ENCODE assay signal across 10 cellular contexts in the genomic region with DNA sequence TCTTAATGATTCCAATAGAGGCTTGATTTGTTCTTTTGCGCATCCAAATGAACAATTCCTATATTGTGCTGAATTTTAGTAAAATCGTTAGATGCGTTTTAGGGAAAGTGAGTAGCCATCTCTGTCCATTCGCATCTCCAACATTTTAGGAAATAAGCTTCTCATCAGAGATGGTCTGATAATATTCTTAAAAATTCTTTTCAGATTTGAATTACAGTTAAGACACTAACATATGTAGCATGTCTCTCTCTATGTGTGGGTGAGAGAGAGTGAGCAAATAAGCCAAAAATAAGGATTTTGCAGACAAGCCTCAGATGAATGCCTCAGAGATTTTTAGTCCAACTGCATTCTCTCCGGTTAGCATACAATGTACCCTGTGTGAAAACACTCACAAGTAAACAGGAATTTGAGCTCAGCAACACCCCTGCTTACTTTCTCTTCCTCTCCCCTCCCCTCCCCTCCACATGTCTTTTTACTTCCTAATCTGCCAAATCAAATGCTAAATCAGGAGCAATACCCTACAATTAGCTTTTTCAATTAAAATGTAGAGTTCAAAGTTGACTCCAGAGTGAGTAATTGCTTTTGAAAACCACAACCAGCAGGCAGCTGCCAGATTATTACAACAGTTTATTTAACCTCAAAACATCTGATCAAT.
DNase-seq lines count a peak whose midpoint lies in the region; ATAC-seq and TF ChIP-seq lines count a peak whose summit lies in the region.
"Had no signal": no experiment of that assay in that cellular context is flagged by ENCODE, and none has a peak within 500 bp of the region (broad histone marks: within the 10 kb centered on the region; RNA-seq: fewer than 3 reads in every experiment).

No MANE protein-coding gene starts in this region.

- no peaks in the 10 kb centered on the region for H4K20me1 ChIP-seq in hepatocyte (ENCODE audit: insufficient read depth, poor library complexity, severe bottlenecking)

- no peak for TF ChIP-seq EP300 in suprapubic skin (IDR thresholded peaks at IDR 0.05)

- no peaks in the 10 kb centered on the region for H3K9me3 Mint-ChIP-seq in CD4-positive, alpha-beta T cell
- no peaks in the 10 kb centered on the region for H3K9me3 Mint-ChIP-seq in naive thymus-derived CD8-positive, alpha-beta T cell
- H3K9me3 Mint-ChIP-seq: T-helper 1 cell treated with Interleukin-12 subunit alpha and Interleukin-12 subunit beta and Interleukin-4 antibody, amounts not matched to agents 30 μg/mL and 1 μg/mL, for 36 hours had no signal

- no peak overlapping the region for H3K4me3 Mint-ChIP-seq in CD4-positive, alpha-beta T cell
- no peak overlapping the region for H3K4me3 Mint-ChIP-seq in naive thymus-derived CD8-positive, alpha-beta T cell
- H3K4me3 Mint-ChIP-seq: T-helper 1 cell treated with Interleukin-12 subunit alpha and Interleukin-12 subunit beta and Interleukin-4 antibody, amounts not matched to agents 30 μg/mL and 1 μg/mL, for 36 hours had no signal

- H3K4me2 ChIP-seq in hepatocyte, result peak overlapping the region; percentile 21

- H3K9me2 ChIP-seq in hepatocyte (replicated peaks; ENCODE audit: insufficient read depth), result no peaks in the 10 kb centered on the region

- H3K4me1 Mint-ChIP-seq in CD4-positive, alpha-beta T cell (ENCODE audit: low read depth), result peaks cover 6% of the 10 kb centered on the region
- H3K4me1 Mint-ChIP-seq in naive thymus-derived CD8-positive, alpha-beta T cell, result peaks cover 0 to 4% (median 0%) of the 10 kb centered on the region in 4 donors

- H3K27me3 ChIP-seq in hepatocyte, result no peaks in the 10 kb centered on the region
- no peaks in the 10 kb centered on the region for H3K27me3 ChIP-seq in suprapubic skin
- no peaks in the 10 kb centered on the region for H3K27me3 ChIP-seq in CD4-positive, alpha-beta T cell (ENCODE audit: control insufficient read depth, insufficient read depth, low read length)

- no peak for ATAC-seq in CD4-positive, alpha-beta T cell (ENCODE audit: poor library complexity)
- no peak for ATAC-seq in naive thymus-derived CD8-positive, alpha-beta T cell
- no peak for ATAC-seq in GM18498 (IDR thresholded peaks at IDR 0.05; ENCODE audit: unreplicated experiment)

- CTCF ChIA-PET in CD4-positive, alpha-beta T cell (lab: Charles Lee), result interaction anchor here (0.8 kb wide), 1 partner anchor 19 kb away, joined by 3 read pairs; no protein-coding TSS in a partner anchor

- DNase-seq in M059J (ENCODE audit: low read depth), result peak; percentile 20
- peak; percentile 33 for DNase-seq in amniotic epithelial cell (ENCODE audit: low read depth)
- no peak for DNase-seq in hepatocyte (ENCODE audit: low spot score)
- no peak for DNase-seq in suprapubic skin (ENCODE audit: low spot score in 2 of 2)
- no peak for DNase-seq in CD4-positive, alpha-beta T cell
- DNase-seq in naive thymus-derived CD8-positive, alpha-beta T cell, result no peak
- DNase-seq: occipital lobe had no signal

- H3K36me3 Mint-ChIP-seq in CD4-positive, alpha-beta T cell (ENCODE audit: low read depth), result no peaks in the 10 kb centered on the region
- H3K36me3 Mint-ChIP-seq in naive thymus-derived CD8-positive, alpha-beta T cell, result no peaks in the 10 kb centered on the region

- POLR2A ChIA-PET in CD4-positive, alpha-beta T cell (lab: Charles Lee), result no interaction called here
- POLR2A ChIA-PET in naive thymus-derived CD8-positive, alpha-beta T cell (lab: Charles Lee), result no interaction called here

- no peak overlapping the region for H3K27ac ChIP-seq in hepatocyte
- peak overlapping the region; percentile 49 for H3K27ac ChIP-seq in suprapubic skin
- H3K27ac ChIP-seq in CD4-positive, alpha-beta T cell (ENCODE audit: low read depth, low read length), result no peak overlapping the region

- intact Hi-C loops in CD4-positive, alpha-beta T cell (cut with DNase I, micrococcal nuclease), result no loop called here

- TF ChIP-seq CTCF in hepatocyte (IDR thresholded peaks at IDR 0.05; ENCODE audit: poor library complexity), result no peak
- no peak for TF ChIP-seq CTCF in suprapubic skin (IDR thresholded peaks at IDR 0.05)
- no peak for TF ChIP-seq CTCF in CD4-positive, alpha-beta T cell (IDR thresholded peaks at IDR 0.05)

- H3K4me3 ChIP-seq in hepatocyte (no peak overlapping the region), suprapubic skin (peak overlapping the region; percentile 7)
- H3K4me3 ChIP-seq: thoracic aorta had no signal

- H3K27me3 Mint-ChIP-seq in CD4-positive, alpha-beta T cell, result no peaks in the 10 kb centered on the region
- H3K27me3 Mint-ChIP-seq in naive thymus-derived CD8-positive, alpha-beta T cell, result peaks cover 0 to 12% (median 2%) of the 10 kb centered on the region in 5 donors

- WGBS in hepatocyte (ENCODE audit: low lambda C conversion rate, missing lambda C conversion rate), result 57% methylated on average over 5 of the region's 5 CpGs
- 64% methylated on average over 5 of the region's 5 CpGs for WGBS in suprapubic skin

- H3K36me3 ChIP-seq in hepatocyte (replicated peaks; ENCODE audit: insufficient read depth, low read depth), result no peaks in the 10 kb centered on the region
- no peaks in the 10 kb centered on the region for H3K36me3 ChIP-seq in suprapubic skin
- H3K36me3 ChIP-seq: thoracic aorta had no signal

- no peak for TF ChIP-seq POLR2A in suprapubic skin (IDR thresholded peaks at IDR 0.05)

- H3K9me3 ChIP-seq in hepatocyte (ENCODE audit: low read depth) (no peaks in the 10 kb centered on the region), suprapubic skin (no peaks in the 10 kb centered on the region)
- no peaks in the 10 kb centered on the region for H3K9me3 ChIP-seq in CD4-positive, alpha-beta T cell (ENCODE audit: control insufficient read depth, low read length)
- H3K9me3 ChIP-seq: thoracic aorta had no signal

- no peak overlapping the region for H2AFZ ChIP-seq in hepatocyte

- no peak overlapping the region for H3K27ac Mint-ChIP-seq in CD4-positive, alpha-beta T cell
- H3K27ac Mint-ChIP-seq in naive thymus-derived CD8-positive, alpha-beta T cell, result no peak overlapping the region
- H3K27ac Mint-ChIP-seq: T-helper 1 cell treated with Interleukin-12 subunit alpha and Interleukin-12 subunit beta and Interleukin-4 antibody, amounts not matched to agents 30 μg/mL and 1 μg/mL, for 36 hours had no signal

- peaks cover 6% of the 10 kb centered on the region for H3K4me1 ChIP-seq in hepatocyte (ENCODE audit: insufficient read depth)
- peaks cover 37% of the 10 kb centered on the region for H3K4me1 ChIP-seq in suprapubic skin

- H3K79me2 ChIP-seq in hepatocyte, result no peaks in the 10 kb centered on the region

Comparison
In these comparisons a context has a peak if more than half of its experiments do, and no peak if none do; other contexts are left out.
1. DNase-seq: peak in M059J (single experiment) and amniotic epithelial cell (single experiment); none in hepatocyte (single experiment), suprapubic skin (0 of 2), CD4-positive, alpha-beta T cell (0 of 10) and naive thymus-derived CD8-positive, alpha-beta T cell (0 of 10).